In genomic region chr6:139436521-139437348, GRCh38 we compare ENCODE assay signal across 15 cellular contexts.
DNase-seq lines count a peak whose midpoint lies in the region; ATAC-seq and TF ChIP-seq lines count a peak whose summit lies in the region.
"Had no signal": no experiment of that assay in that cellular context is flagged by ENCODE, and none has a peak within 500 bp of the region (broad histone marks: within the 10 kb centered on the region; RNA-seq: fewer than 3 reads in every experiment).

No MANE protein-coding gene starts in this region.

- 65 to 69% methylated on average over 7 of the region's 7 CpGs for WGBS in thyroid gland, 2 donors
- WGBS in prostate gland = 56% methylated on average over 7 of the region's 7 CpGs

- TF ChIP-seq POLR2A in thyroid gland (IDR thresholded peaks at IDR 0.05) (no peak), prostate gland (IDR thresholded peaks at IDR 0.05) (no peak)

- intact Hi-C loops in thyroid gland (cut with DNase I) = no loop called here
- intact Hi-C loops in prostate gland (cut with DNase I) = no loop called here

- ATAC-seq in HG03135 (IDR thresholded peaks at IDR 0.05; ENCODE audit: unreplicated experiment) = no peak
- ATAC-seq: A549 had no signal

- no peak overlapping the region for H3K4me3 ChIP-seq in SJCRH30
- H3K4me3 ChIP-seq in fibroblast of villous mesenchyme (ENCODE audit: low read depth, low read length) = no peak overlapping the region
- no peak overlapping the region for H3K4me3 ChIP-seq in thyroid gland (replicated peaks in 1 of 3)
- no peak overlapping the region for H3K4me3 ChIP-seq in prostate gland
- H3K4me3 ChIP-seq: A549, skin epidermis, tibial nerve had no signal

- H3K9me3 ChIP-seq in SJCRH30 (replicated peaks) (no peaks in the 10 kb centered on the region), thyroid gland (no peaks in the 10 kb centered on the region), prostate gland (no peaks in the 10 kb centered on the region)
- H3K9me3 ChIP-seq: A549 had no signal

- H3K27me3 ChIP-seq in SJCRH30 (no peaks in the 10 kb centered on the region), thyroid gland (no peaks in the 10 kb centered on the region), prostate gland (replicated peaks; ENCODE audit: insufficient read depth) (no peaks in the 10 kb centered on the region)
- H3K27me3 ChIP-seq: tibial nerve had no signal

- TF ChIP-seq CTCF in fibroblast of villous mesenchyme (IDR thresholded peaks at IDR 0.05; ENCODE audit: insufficient read depth, low read depth, low read length) (no peak), thyroid gland (IDR thresholded peaks at IDR 0.05) (no peak), prostate gland (IDR thresholded peaks at IDR 0.05) (no peak)

- peak; percentile 32 for DNase-seq in NCI-H2196 (lab: John Stamatoyannopoulos, UW; ENCODE audit: unreplicated experiment)
- no peak for DNase-seq in NCI-H2196 treated with DMSO at 0.1 percent for 48 hours (lab: John Stamatoyannopoulos, UW; ENCODE audit: unreplicated experiment)
- peak; percentile 28 to 30 for DNase-seq in SJCRH30
- DNase-seq in fibroblast of villous mesenchyme (ENCODE audit: low read depth) = peak; percentile 64
- DNase-seq in thyroid gland = peak; percentile 45 to 68
- DNase-seq in iPS-NIHi7 (ENCODE audit: extremely low spot score) = no peak
- DNase-seq in prostate gland (ENCODE audit: low spot score) = no peak
- DNase-seq: activated CD4-positive, alpha-beta memory T cell treated with anti-CD3 and anti-CD28 coated beads for 36 hours; activated T-cell treated with anti-CD3 and anti-CD28 coated beads, Interleukin-2, amount 50 U/mL, for 48 hours; CD4-positive, CD25-positive, alpha-beta regulatory T cell; NCI-H2107 had no signal

- no peaks in the 10 kb centered on the region for H3K36me3 ChIP-seq in SJCRH30
- H3K36me3 ChIP-seq in thyroid gland = no peaks in the 10 kb centered on the region
- H3K36me3 ChIP-seq in prostate gland = no peaks in the 10 kb centered on the region
- H3K36me3 ChIP-seq: tibial nerve had no signal

- H3K27ac ChIP-seq in SJCRH30 (no peak overlapping the region), thyroid gland (no peak overlapping the region), prostate gland (no peak overlapping the region)
- H3K27ac ChIP-seq: A549, skin epidermis had no signal

- H3K4me1 ChIP-seq in SJCRH30 (peaks cover 13% of the 10 kb centered on the region), thyroid gland (peaks cover 0 to 5% of the 10 kb centered on the region in 2 donors), prostate gland (replicated peaks) (no peaks in the 10 kb centered on the region)
- H3K4me1 ChIP-seq: A549 had no signal

Comparison
In these comparisons a context has a peak if more than half of its experiments do, and no peak if none do; other contexts are left out.
1. DNase-seq: peak in NCI-H2196 (single experiment), SJCRH30 (2 of 2), fibroblast of villous mesenchyme (single experiment) and thyroid gland (2 of 2); none in NCI-H2196 treated with DMSO at 0.1 percent for 48 hours (single experiment), iPS-NIHi7 (single experiment) and prostate gland (single experiment).